Comparison of ENCODE assay signal across 25 cellular contexts in the genomic region with DNA sequence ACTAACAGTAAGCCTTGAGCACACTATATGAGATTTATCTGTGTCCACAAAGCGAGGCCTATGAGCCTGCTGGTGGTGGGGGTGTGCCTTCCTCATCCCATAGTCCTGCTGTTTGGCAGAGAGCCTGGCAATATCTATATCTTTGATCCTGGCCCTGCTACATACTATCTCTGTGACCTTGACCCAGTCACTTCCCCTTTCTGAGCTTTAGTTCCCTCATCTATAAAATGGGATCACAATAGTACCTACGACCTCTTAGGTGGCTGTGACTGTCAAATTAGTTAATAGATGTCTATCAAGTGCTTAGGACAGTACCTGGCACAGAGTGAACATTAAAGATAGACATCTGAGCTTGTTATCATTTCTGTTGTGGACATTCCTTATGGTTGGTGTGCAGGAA.
"Had no signal": no experiment of that assay in that cellular context is flagged by ENCODE, and none has a peak within 500 bp of the region (broad histone marks: within the 10 kb centered on the region; RNA-seq: fewer than 3 reads in every experiment).

No MANE protein-coding gene starts in this region.

- DNase-seq: colonic mucosa; dermis blood vessel endothelial cell; effector memory CD4-positive, alpha-beta T cell; esophagus squamous epithelium; foreskin melanocyte; hypothalamus; immature natural killer cell; left ventricle myocardium superior; lower lobe of right lung; naive thymus-derived CD8-positive, alpha-beta T cell; occipital lobe; ovary; posterior cingulate gyrus; psoas muscle; right cardiac atrium; spleen; stimulated activated CD4-positive, alpha-beta T cell treated with anti-CD3 and anti-CD28 coated beads, Interleukin-2, amount 100 ng/mL, for 48 hours; stimulated activated naive B cell treated with anti-CD40 and anti-IgM and Interleukin-4, amounts not matched to agents 10 μg/mL and 1 μg/mL and 100 μg/mL, for 72 hours; upper lobe of left lung had no signal

- H3K27ac ChIP-seq: colonic mucosa, esophagus squamous epithelium, lower lobe of right lung, ovary, psoas muscle, spleen, thoracic aorta, tibial nerve, upper lobe of left lung had no signal

- ATAC-seq: left ventricle myocardium superior; lower lobe of right lung; naive thymus-derived CD8-positive, alpha-beta T cell; psoas muscle; right cardiac atrium; stimulated activated naive B cell treated with anti-CD40 and anti-IgM and Interleukin-4, amounts not matched to agents 10 μg/mL and 1 μg/mL and 100 μg/mL, for 72 hours had no signal

- FAIRE-seq: endothelial cell of umbilical vein, keratinocyte, urothelium cell line had no signal

- H3K4me3 ChIP-seq: colonic mucosa, esophagus squamous epithelium, lower lobe of right lung, ovary, psoas muscle, skin epidermis, spleen, thoracic aorta, tibial nerve, upper lobe of left lung had no signal
